In the genomic region with DNA sequence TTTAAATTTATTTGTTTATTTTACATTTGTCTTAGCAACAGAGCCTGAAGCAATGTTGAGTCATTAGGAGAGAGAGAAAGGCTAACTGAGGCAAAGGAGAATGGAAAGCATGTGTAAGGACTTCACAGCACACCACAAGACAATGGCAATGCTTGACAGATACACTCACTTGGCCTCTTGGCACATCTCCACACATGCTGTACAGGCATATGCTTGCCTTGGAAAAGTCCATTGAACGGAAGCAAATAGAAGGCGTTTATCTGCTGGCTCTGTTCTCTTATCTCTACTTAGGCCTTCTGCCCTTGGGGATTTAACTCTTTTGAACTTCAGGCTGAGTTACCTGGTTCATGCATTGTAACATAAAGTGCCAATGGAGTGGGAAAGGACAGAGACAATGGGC, we compare ENCODE assay signal across 1 cellular context.
TF ChIP-seq lines count a peak whose summit lies in the region.

No MANE protein-coding gene starts in this region.

TF ChIP-seq in K562, 482 proteins besides CTCF, POLR2A, EP300 and RAD21 (continued from another document and continues in another):
- TF ChIP-seq TRIM28 (IDR thresholded peaks at IDR 0.05) (no peak), EHMT2 (IDR thresholded peaks at IDR 0.05) (peak; percentile 89), BCL6 (CRISPR knock-in tag; IDR thresholded peaks at IDR 0.05) (no peak), PYGO2 (tag; IDR thresholded peaks at IDR 0.05) (no peak), ZKSCAN8 (CRISPR knock-in tag; IDR thresholded peaks at IDR 0.05) (no peak), NEUROD1 (IDR thresholded peaks at IDR 0.05; ENCODE audit: borderline replicate concordance, low read depth, low read length, partially characterized antibody) (no peak), ZNF561 (CRISPR knock-in tag; conservative IDR thresholded peaks at IDR 0.05) (no peak), MEIS2 (IDR thresholded peaks at IDR 0.05; ENCODE audit: partially characterized antibody) (peak; percentile 26), ZNF77 (CRISPR knock-in tag; IDR thresholded peaks at IDR 0.05) (no peak), FOXM1 (IDR thresholded peaks at IDR 0.05; ENCODE audit: low read depth) (no peak), FOXM1 (CRISPR knock-in tag; IDR thresholded peaks at IDR 0.05; ENCODE audit: low read depth) (no peak), MAFF (IDR thresholded peaks at IDR 0.05; ENCODE audit: low read length) (no peak), RBM25 (IDR thresholded peaks at IDR 0.05; ENCODE audit: low read depth, low read length, severe bottlenecking) (no peak), ELF1 (tag; IDR thresholded peaks at IDR 0.05) (no peak), RFX1 (IDR thresholded peaks at IDR 0.05) (0 out of 2 replicates have a peak, but pooled peaks have one; percentile 20), SMARCA5 (IDR thresholded peaks at IDR 0.05) (no peak), ETS2 (tag; IDR thresholded peaks at IDR 0.05; ENCODE audit: borderline replicate concordance, poor library complexity, severe bottlenecking) (no peak), CBX8 (IDR thresholded peaks at IDR 0.05; ENCODE audit: borderline replicate concordance, extremely low read depth, low read depth, low read length, poor library complexity, severe bottlenecking) (no peak), NCOA4 (IDR thresholded peaks at IDR 0.05; ENCODE audit: partially characterized antibody) (no peak), SREBF1 (IDR thresholded peaks at IDR 0.05; ENCODE audit: borderline replicate concordance, low read depth, low read length) (no peak), ZNF668 (CRISPR knock-in tag; IDR thresholded peaks at IDR 0.05) (no peak), TCF7 (IDR thresholded peaks at IDR 0.05; ENCODE audit: borderline replicate concordance) (0 out of 2 replicates have a peak, but pooled peaks have one; percentile 52), CBX1 (IDR thresholded peaks at IDR 0.05; ENCODE audit: low read depth) (no peak), POLR2B (IDR thresholded peaks at IDR 0.05; ENCODE audit: low read depth, partially characterized antibody) (no peak), NFE2L1 (tag; IDR thresholded peaks at IDR 0.05; ENCODE audit: borderline replicate concordance, low read depth) (no peak), MEF2D (tag; conservative IDR thresholded peaks at IDR 0.05; ENCODE audit: low read depth) (no peak), ETV1 (tag; conservative IDR thresholded peaks at IDR 0.05; ENCODE audit: low read depth) (peak; percentile 79), NRF1 (conservative IDR thresholded peaks at IDR 0.05 in 1 of 2, IDR thresholded peaks at IDR 0.05 in 1 of 2) (no peak), CREB1 (IDR thresholded peaks at IDR 0.05) (no peak), CREB1 (CRISPR knock-in tag; IDR thresholded peaks at IDR 0.05) (no peak), ZNF589 (CRISPR knock-in tag; IDR thresholded peaks at IDR 0.05; ENCODE audit: low read depth) (peak; percentile 59; the same call in 1 of the 2 replicates), POLR2AphosphoS2 (IDR thresholded peaks at IDR 0.05; ENCODE audit: low read length) (no peak), NR4A1 (CRISPR knock-in tag; IDR thresholded peaks at IDR 0.05) (no peak), NR4A1 (tag; IDR thresholded peaks at IDR 0.05) (no peak)
- TF ChIP-seq, protein P1, sequence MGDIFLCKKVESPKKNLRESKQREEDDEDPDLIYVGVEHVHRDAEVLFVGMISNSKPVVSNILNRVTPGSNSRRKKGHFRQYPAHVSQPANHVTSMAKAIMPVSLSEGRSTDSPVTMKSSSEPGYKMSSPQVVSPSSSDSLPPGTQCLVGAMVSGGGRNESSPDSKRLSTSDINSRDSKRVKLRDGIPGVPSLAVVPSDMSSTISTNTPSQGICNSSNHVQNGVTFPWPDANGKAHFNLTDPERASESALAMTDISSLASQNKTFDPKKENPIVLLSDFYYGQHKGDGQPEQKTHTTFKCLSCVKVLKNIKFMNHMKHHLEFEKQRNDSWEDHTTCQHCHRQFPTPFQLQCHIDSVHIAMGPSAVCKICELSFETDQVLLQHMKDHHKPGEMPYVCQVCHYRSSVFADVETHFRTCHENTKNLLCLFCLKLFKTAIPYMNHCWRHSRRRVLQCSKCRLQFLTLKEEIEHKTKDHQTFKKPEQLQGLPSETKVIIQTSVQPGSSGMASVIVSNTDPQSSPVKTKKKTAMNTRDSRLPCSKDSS (IDR thresholded peaks at IDR 0.05; ENCODE audit: low read depth, partially characterized antibody), result no peak
- TF ChIP-seq, protein P2, sequence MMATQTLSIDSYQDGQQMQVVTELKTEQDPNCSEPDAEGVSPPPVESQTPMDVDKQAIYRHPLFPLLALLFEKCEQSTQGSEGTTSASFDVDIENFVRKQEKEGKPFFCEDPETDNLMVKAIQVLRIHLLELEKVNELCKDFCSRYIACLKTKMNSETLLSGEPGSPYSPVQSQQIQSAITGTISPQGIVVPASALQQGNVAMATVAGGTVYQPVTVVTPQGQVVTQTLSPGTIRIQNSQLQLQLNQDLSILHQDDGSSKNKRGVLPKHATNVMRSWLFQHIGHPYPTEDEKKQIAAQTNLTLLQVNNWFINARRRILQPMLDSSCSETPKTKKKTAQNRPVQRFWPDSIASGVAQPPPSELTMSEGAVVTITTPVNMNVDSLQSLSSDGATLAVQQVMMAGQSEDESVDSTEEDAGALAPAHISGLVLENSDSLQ (IDR thresholded peaks at IDR 0.05), result no peak
- TF ChIP-seq, protein P3, sequence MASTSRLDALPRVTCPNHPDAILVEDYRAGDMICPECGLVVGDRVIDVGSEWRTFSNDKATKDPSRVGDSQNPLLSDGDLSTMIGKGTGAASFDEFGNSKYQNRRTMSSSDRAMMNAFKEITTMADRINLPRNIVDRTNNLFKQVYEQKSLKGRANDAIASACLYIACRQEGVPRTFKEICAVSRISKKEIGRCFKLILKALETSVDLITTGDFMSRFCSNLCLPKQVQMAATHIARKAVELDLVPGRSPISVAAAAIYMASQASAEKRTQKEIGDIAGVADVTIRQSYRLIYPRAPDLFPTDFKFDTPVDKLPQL (IDR thresholded peaks at IDR 0.05; ENCODE audit: extremely low read depth, insufficient read length), result no peak
- TF ChIP-seq, protein P4, sequence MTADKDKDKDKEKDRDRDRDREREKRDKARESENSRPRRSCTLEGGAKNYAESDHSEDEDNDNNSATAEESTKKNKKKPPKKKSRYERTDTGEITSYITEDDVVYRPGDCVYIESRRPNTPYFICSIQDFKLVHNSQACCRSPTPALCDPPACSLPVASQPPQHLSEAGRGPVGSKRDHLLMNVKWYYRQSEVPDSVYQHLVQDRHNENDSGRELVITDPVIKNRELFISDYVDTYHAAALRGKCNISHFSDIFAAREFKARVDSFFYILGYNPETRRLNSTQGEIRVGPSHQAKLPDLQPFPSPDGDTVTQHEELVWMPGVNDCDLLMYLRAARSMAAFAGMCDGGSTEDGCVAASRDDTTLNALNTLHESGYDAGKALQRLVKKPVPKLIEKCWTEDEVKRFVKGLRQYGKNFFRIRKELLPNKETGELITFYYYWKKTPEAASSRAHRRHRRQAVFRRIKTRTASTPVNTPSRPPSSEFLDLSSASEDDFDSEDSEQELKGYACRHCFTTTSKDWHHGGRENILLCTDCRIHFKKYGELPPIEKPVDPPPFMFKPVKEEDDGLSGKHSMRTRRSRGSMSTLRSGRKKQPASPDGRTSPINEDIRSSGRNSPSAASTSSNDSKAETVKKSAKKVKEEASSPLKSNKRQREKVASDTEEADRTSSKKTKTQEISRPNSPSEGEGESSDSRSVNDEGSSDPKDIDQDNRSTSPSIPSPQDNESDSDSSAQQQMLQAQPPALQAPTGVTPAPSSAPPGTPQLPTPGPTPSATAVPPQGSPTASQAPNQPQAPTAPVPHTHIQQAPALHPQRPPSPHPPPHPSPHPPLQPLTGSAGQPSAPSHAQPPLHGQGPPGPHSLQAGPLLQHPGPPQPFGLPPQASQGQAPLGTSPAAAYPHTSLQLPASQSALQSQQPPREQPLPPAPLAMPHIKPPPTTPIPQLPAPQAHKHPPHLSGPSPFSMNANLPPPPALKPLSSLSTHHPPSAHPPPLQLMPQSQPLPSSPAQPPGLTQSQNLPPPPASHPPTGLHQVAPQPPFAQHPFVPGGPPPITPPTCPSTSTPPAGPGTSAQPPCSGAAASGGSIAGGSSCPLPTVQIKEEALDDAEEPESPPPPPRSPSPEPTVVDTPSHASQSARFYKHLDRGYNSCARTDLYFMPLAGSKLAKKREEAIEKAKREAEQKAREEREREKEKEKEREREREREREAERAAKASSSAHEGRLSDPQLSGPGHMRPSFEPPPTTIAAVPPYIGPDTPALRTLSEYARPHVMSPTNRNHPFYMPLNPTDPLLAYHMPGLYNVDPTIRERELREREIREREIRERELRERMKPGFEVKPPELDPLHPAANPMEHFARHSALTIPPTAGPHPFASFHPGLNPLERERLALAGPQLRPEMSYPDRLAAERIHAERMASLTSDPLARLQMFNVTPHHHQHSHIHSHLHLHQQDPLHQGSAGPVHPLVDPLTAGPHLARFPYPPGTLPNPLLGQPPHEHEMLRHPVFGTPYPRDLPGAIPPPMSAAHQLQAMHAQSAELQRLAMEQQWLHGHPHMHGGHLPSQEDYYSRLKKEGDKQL (CRISPR knock-in tag; IDR thresholded peaks at IDR 0.05; ENCODE audit: borderline replicate concordance), result no peak
- TF ChIP-seq, protein P5, sequence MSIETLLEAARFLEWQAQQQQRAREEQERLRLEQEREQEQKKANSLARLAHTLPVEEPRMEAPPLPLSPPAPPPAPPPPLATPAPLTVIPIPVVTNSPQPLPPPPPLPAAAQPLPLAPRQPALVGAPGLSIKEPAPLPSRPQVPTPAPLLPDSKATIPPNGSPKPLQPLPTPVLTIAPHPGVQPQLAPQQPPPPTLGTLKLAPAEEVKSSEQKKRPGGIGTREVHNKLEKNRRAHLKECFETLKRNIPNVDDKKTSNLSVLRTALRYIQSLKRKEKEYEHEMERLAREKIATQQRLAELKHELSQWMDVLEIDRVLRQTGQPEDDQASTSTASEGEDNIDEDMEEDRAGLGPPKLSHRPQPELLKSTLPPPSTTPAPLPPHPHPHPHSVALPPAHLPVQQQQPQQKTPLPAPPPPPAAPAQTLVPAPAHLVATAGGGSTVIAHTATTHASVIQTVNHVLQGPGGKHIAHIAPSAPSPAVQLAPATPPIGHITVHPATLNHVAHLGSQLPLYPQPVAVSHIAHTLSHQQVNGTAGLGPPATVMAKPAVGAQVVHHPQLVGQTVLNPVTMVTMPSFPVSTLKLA (conservative IDR thresholded peaks at IDR 0.05), result peak; percentile 40 to 59; a peak in 3 of 4 replicates
- TF ChIP-seq, protein P6, sequence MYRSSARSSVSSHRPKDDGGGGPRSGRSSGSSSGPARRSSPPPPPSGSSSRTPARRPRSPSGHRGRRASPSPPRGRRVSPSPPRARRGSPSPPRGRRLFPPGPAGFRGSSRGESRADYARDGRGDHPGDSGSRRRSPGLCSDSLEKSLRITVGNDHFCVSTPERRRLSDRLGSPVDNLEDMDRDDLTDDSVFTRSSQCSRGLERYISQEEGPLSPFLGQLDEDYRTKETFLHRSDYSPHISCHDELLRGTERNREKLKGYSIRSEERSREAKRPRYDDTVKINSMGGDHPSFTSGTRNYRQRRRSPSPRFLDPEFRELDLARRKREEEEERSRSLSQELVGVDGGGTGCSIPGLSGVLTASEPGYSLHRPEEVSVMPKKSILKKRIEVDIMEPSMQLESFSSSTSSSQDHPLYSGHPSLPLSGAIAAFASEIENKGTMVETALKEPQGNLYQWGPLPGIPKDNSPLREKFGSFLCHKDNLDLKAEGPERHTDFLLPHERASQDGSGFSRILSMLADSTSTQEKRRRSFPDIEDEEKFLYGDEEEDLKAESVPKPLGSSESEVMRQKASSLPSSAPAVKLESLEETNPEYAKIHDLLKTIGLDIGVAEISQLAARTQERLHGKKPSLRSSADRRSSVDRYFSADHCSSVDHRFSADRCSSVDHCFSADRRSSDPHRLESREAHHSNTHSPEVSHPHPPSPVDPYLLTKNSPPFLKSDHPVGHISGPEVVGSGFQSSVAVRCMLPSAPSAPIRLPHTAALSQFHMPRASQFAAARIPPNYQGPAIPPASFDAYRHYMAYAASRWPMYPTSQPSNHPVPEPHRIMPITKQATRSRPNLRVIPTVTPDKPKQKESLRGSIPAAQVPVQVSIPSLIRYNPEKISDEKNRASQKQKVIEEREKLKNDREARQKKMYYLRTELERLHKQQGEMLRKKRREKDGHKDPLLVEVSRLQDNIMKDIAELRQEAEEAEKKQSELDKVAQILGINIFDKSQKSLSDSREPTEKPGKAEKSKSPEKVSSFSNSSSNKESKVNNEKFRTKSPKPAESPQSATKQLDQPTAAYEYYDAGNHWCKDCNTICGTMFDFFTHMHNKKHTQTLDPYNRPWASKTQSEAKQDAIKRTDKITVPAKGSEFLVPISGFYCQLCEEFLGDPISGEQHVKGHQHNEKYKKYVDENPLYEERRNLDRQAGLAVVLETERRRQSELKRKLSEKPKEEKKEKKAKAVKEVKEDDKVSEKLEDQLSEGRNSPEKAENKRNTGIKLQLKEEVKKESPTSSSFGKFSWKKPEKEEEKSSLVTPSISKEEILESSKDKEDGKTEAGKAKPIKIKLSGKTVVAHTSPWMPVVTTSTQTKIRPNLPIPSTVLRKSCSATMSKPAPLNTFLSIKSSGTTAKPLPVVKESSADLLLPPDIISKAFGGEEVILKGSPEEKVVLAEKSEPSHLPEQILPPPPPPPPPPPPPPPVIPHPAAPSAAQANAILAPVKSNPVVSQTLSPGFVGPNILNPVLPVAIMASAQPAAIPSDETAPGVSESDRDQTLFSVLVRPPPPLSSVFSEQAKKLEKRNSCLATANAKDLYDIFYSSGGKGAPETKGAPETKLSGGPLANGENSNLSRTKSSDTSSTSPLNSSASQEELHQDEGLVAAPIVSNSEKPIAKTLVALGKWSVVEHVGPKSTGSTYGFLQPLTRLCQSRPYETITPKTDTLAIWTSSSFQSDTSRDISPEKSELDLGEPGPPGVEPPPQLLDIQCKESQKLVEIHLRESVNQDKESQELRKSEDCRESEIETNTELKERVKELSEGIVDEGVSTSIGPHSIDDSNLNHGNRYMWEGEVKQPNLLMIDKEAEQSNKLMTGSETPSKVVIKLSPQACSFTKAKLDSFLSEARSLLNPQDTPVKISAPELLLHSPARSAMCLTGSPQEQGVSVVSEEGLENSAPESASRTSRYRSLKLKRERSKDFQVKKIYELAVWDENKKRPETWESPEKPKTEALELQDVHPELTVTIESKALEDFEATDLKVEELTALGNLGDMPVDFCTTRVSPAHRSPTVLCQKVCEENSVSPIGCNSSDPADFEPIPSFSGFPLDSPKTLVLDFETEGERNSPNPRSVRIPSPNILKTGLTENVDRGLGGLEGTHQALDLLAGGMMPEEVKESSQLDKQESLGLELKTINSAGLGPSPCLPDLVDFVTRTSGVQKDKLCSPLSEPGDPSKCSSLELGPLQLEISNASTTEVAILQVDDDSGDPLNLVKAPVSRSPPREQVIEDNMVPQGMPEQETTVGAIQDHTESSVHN (IDR thresholded peaks at IDR 0.05; ENCODE audit: borderline replicate concordance in 1 of 2, low read depth in 1 of 2), result no peak
- TF ChIP-seq, protein P7, sequence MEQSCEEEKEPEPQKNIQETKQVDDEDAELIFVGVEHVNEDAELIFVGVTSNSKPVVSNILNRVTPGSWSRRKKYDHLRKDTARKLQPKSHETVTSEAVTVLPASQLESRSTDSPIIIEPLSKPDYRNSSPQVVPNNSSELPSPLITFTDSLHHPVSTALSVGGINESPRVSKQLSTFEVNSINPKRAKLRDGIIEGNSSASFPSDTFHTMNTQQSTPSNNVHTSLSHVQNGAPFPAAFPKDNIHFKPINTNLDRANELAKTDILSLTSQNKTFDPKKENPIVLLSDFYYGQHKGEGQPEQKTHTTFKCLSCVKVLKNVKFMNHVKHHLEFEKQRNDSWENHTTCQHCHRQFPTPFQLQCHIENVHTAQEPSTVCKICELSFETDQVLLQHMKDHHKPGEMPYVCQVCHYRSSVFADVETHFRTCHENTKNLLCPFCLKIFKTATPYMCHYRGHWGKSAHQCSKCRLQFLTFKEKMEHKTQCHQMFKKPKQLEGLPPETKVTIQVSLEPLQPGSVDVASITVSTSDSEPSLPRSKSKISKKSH (CRISPR knock-in tag; IDR thresholded peaks at IDR 0.05), result no peak
